In the genomic region with DNA sequence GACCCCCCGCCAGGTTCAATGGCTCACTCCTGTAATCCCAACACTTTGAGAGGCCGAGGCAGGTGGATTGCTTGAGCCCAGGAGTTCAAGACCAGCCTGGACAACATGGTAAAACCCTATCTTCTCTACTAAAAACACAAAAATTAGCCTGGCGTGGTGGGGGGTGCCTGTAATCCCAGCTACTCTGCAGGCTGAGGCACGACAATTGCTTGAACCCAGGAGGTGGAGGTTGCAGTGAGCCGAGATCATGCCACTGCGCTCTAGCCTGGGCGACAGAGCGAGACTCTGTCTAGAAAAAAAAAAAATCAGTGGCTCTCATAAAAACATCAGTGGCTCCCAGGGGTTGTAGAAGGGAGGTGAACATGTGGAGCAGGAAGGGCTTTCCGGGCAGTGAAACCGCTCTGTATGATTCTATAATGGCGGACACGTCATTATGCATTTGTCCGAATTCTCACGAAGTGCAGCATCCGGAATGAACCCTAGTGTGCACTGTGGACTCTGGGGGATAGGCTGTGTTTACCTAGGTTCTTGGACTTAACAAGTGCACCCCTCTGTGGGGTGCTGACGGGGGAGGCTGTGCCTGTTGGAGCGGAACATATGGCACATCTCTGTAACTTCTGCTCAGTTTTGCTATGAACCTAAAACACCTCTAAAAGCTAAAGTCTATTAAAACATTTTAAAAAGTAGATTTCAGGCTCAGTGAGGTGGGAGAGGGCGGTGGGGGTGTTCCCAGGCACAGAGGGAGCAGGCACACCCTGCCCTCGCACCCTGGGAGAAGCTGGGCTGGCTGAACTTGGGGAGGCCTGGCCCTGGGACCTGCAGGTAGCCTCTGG, we compare ENCODE assay signal across 1 cellular context.
TF ChIP-seq lines count a peak whose summit lies in the region.

No MANE protein-coding gene starts in this region.

TF ChIP-seq in IMR-90, 13 proteins besides CTCF, POLR2A, EP300 and RAD21:
- TF ChIP-seq CHD1 (IDR thresholded peaks at IDR 0.05; ENCODE audit: low read depth, low read length) (no peak), CEBPB (IDR thresholded peaks at IDR 0.05; ENCODE audit: low read depth, low read length) (no peak), SMC3 (IDR thresholded peaks at IDR 0.05; ENCODE audit: low read depth, low read length) (no peak), RFX5 (IDR thresholded peaks at IDR 0.05; ENCODE audit: low read depth, low read length) (no peak), MAFK (IDR thresholded peaks at IDR 0.05; ENCODE audit: low read depth, low read length) (no peak), RCOR1 (IDR thresholded peaks at IDR 0.05; ENCODE audit: insufficient replicate concordance, low read length) (no peak), FOS (IDR thresholded peaks at IDR 0.05; ENCODE audit: low read depth, low read length) (no peak), NFE2L2 (IDR thresholded peaks at IDR 0.05; ENCODE audit: low read depth, low read length) (no peak), MXI1 (IDR thresholded peaks at IDR 0.05; ENCODE audit: borderline replicate concordance, low read depth, low read length) (no peak), BHLHE40 (IDR thresholded peaks at IDR 0.05; ENCODE audit: low read depth, low read length) (no peak), MAZ (IDR thresholded peaks at IDR 0.05; ENCODE audit: borderline replicate concordance, low read depth, low read length) (no peak)
- TF ChIP-seq, protein P1, sequence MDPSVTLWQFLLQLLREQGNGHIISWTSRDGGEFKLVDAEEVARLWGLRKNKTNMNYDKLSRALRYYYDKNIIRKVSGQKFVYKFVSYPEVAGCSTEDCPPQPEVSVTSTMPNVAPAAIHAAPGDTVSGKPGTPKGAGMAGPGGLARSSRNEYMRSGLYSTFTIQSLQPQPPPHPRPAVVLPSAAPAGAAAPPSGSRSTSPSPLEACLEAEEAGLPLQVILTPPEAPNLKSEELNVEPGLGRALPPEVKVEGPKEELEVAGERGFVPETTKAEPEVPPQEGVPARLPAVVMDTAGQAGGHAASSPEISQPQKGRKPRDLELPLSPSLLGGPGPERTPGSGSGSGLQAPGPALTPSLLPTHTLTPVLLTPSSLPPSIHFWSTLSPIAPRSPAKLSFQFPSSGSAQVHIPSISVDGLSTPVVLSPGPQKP (IDR thresholded peaks at IDR 0.05; ENCODE audit: borderline replicate concordance, low read depth, low read length) = no peak
- TF ChIP-seq, protein P2, sequence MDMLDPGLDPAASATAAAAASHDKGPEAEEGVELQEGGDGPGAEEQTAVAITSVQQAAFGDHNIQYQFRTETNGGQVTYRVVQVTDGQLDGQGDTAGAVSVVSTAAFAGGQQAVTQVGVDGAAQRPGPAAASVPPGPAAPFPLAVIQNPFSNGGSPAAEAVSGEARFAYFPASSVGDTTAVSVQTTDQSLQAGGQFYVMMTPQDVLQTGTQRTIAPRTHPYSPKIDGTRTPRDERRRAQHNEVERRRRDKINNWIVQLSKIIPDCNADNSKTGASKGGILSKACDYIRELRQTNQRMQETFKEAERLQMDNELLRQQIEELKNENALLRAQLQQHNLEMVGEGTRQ (IDR thresholded peaks at IDR 0.05; ENCODE audit: low read depth, low read length) = no peak
